Comparison of ENCODE assay signal across 9 cellular contexts in genomic region chr4:73868206-73869129, GRCh38. TPM values are rescaled to one million over a fixed set of nuclear protein-coding genes. Genes with fewer than 3 reads are reported as not detected.
DNase-seq lines count a peak whose midpoint lies in the region; ATAC-seq and TF ChIP-seq lines count a peak whose summit lies in the region.
"Had no signal": no experiment of that assay in that cellular context is flagged by ENCODE, and none has a peak within 500 bp of the region (broad histone marks: within the 10 kb centered on the region; RNA-seq: fewer than 3 reads in every experiment).

No MANE protein-coding gene starts in this region.

- peaks cover 43% of the 10 kb centered on the region for H3K27me3 Mint-ChIP-seq in progenitor cell of endocrine pancreas

- H3K4me1 Mint-ChIP-seq in progenitor cell of endocrine pancreas (ENCODE audit: low read depth): peaks cover 11% of the 10 kb centered on the region
- H3K4me1 Mint-ChIP-seq: activated naive CD8-positive, alpha-beta T cell treated with anti-CD3 and anti-CD28 coated beads, Interleukin-2, amount 10 ng/mL, durations not matched to agents 7 days and 5 days had no signal

- H2AFZ ChIP-seq in DND-41 (ENCODE audit: low read depth, low read length): peak overlapping the region; percentile 0; the same call in 1 of the 2 replicates

- H3K36me3 ChIP-seq in DND-41 (ENCODE audit: insufficient read depth, low read length) (no peaks in the 10 kb centered on the region), adipocyte (ENCODE audit: control insufficient read depth, insufficient read depth, low read length, severe bottlenecking) (no peaks in the 10 kb centered on the region), right atrium auricular region (no peaks in the 10 kb centered on the region)

- ATAC-seq in DND-41 (ENCODE audit: insufficient read depth, low read depth) (no peak), HG02852 (IDR thresholded peaks at IDR 0.05; ENCODE audit: unreplicated experiment) (no peak)

- no peaks in the 10 kb centered on the region for H3K79me2 ChIP-seq in DND-41 (ENCODE audit: insufficient read depth, low read length)

- peak overlapping the region; percentile 47 for H3K4me2 ChIP-seq in DND-41 (ENCODE audit: insufficient read depth, low read length)

- no peaks in the 10 kb centered on the region for H4K20me1 ChIP-seq in DND-41 (ENCODE audit: insufficient read depth, low read length)

- H3K27ac ChIP-seq in DND-41 (ENCODE audit: low read length) (no peak overlapping the region), right atrium auricular region (peak overlapping the region; percentile 49 to 71)

- peak overlapping the region in 1 of 2 experiments; percentile 40; a peak in 1 of 4 replicates for H3K4me3 ChIP-seq in DND-41 (ENCODE audit: low read depth in 1 of 2, low read length in 2 of 2)
- peak overlapping the region; percentile 83 for H3K4me3 ChIP-seq in adipocyte (ENCODE audit: low read length)
- peak overlapping the region; percentile 48 to 63 for H3K4me3 ChIP-seq in right atrium auricular region

- peak overlapping the region; percentile 20; the same call in 1 of the 2 replicates for H3K9ac ChIP-seq in DND-41 (ENCODE audit: low read depth, low read length)
- H3K9ac ChIP-seq in adipocyte (ENCODE audit: low read length): peak overlapping the region; percentile 80

- TF ChIP-seq CTCF in DND-41 (IDR thresholded peaks at IDR 0.05; ENCODE audit: borderline replicate concordance, extremely low read depth, low read length, poor library complexity, severe bottlenecking) (no peak), right atrium auricular region (IDR thresholded peaks at IDR 0.05) (no peak), progenitor cell of endocrine pancreas (IDR thresholded peaks at IDR 0.05; ENCODE audit: unreplicated experiment) (no peak)

- no peak for DNase-seq in DND-41
- DNase-seq in adipocyte (ENCODE audit: low read depth): peak; percentile 31
- no peak for DNase-seq in right atrium auricular region (ENCODE audit: low spot score)
- DNase-seq in progenitor cell of endocrine pancreas (ENCODE audit: low spot score, unreplicated experiment): no peak
- no peak for DNase-seq in NCI-H446 (lab: John Stamatoyannopoulos, UW)
- DNase-seq in NCI-H1092 treated with DMSO at 0.1 percent for 48 hours (lab: John Stamatoyannopoulos, UW): no peak
- DNase-seq in NCI-H510A (lab: John Stamatoyannopoulos, UW): no peak

- no peak overlapping the region for H3K27ac Mint-ChIP-seq in progenitor cell of endocrine pancreas
- H3K27ac Mint-ChIP-seq: activated naive CD8-positive, alpha-beta T cell treated with anti-CD3 and anti-CD28 coated beads, Interleukin-2, amount 10 ng/mL, durations not matched to agents 7 days and 5 days had no signal

- peak overlapping the region; percentile 83 for H3K4me3 Mint-ChIP-seq in progenitor cell of endocrine pancreas (ENCODE audit: low read depth)
- H3K4me3 Mint-ChIP-seq: activated naive CD8-positive, alpha-beta T cell treated with anti-CD3 and anti-CD28 coated beads, Interleukin-2, amount 10 ng/mL, durations not matched to agents 7 days and 5 days had no signal

- H3K4me1 ChIP-seq in DND-41 (ENCODE audit: insufficient read depth, low read length) (peaks cover 3% of the 10 kb centered on the region), adipocyte (ENCODE audit: control insufficient read depth, insufficient read depth, low read length) (peaks cover 42% of the 10 kb centered on the region), right atrium auricular region (peaks cover 0 to 20% of the 10 kb centered on the region in 2 donors)

- H3K27me3 ChIP-seq in DND-41 (ENCODE audit: insufficient read depth, low read length, poor library complexity): no peaks in the 10 kb centered on the region
- H3K27me3 ChIP-seq in adipocyte (replicated peaks; ENCODE audit: control insufficient read depth, insufficient read depth, low read length): no peaks in the 10 kb centered on the region
- H3K27me3 ChIP-seq in right atrium auricular region: no peaks in the 10 kb centered on the region

- H3K9me3 ChIP-seq in DND-41 (ENCODE audit: insufficient read depth, low read length, severe bottlenecking) (no peaks in the 10 kb centered on the region), adipocyte (ENCODE audit: control insufficient read depth, low read length) (no peaks in the 10 kb centered on the region), right atrium auricular region (no peaks in the 10 kb centered on the region)

- no peaks in the 10 kb centered on the region for H3K9me3 Mint-ChIP-seq in progenitor cell of endocrine pancreas (ENCODE audit: low read depth)
- H3K9me3 Mint-ChIP-seq: activated naive CD8-positive, alpha-beta T cell treated with anti-CD3 and anti-CD28 coated beads, Interleukin-2, amount 10 ng/mL, durations not matched to agents 7 days and 5 days had no signal

- H3K36me3 Mint-ChIP-seq in progenitor cell of endocrine pancreas (ENCODE audit: insufficient read depth): no peaks in the 10 kb centered on the region
- H3K36me3 Mint-ChIP-seq: activated naive CD8-positive, alpha-beta T cell treated with anti-CD3 and anti-CD28 coated beads, Interleukin-2, amount 10 ng/mL, durations not matched to agents 7 days and 5 days had no signal

RNA-seq across cellular contexts. Expression of gene CXCL1, which starts 0.7 kb away (rescaled TPM):
- total RNA-seq in right atrium auricular region (1 to 10 TPM; 6.9 to 8.5 TPM), progenitor cell of endocrine pancreas (2.7 and 3.6 TPM in 2 replicates)
- total RNA-seq: activated naive CD8-positive, alpha-beta T cell treated with anti-CD3 and anti-CD28 coated beads, Interleukin-2, amount 10 ng/mL, durations not matched to agents 7 days and 5 days had no signal

RNA-seq across cellular contexts. Expression of gene PF4V1, which starts 15.4 kb away (rescaled TPM):
- total RNA-seq in right atrium auricular region (not detected), progenitor cell of endocrine pancreas (not detected in 2 replicates)
- total RNA-seq: activated naive CD8-positive, alpha-beta T cell treated with anti-CD3 and anti-CD28 coated beads, Interleukin-2, amount 10 ng/mL, durations not matched to agents 7 days and 5 days had no signal

RNA-seq across cellular contexts. Expression of gene CXCL6, which starts 32.0 kb away (rescaled TPM):
- total RNA-seq in right atrium auricular region (1 to 10 TPM in 1 of 2 donors, under 1 TPM in 1; 0.44 to 2.4 TPM), progenitor cell of endocrine pancreas (0.44 and 1.1 TPM in 2 replicates)
- total RNA-seq: activated naive CD8-positive, alpha-beta T cell treated with anti-CD3 and anti-CD28 coated beads, Interleukin-2, amount 10 ng/mL, durations not matched to agents 7 days and 5 days had no signal
